26 cellular contexts compared by ENCODE assay signal in genomic region chr7:132168239-132168638, GRCh38.
DNase-seq lines count a peak whose midpoint lies in the region; ATAC-seq, FAIRE-seq and TF ChIP-seq lines count a peak whose summit lies in the region.
"Had no signal": no experiment of that assay in that cellular context is flagged by ENCODE, and none has a peak within 500 bp of the region (broad histone marks: within the 10 kb centered on the region; RNA-seq: fewer than 3 reads in every experiment).

No MANE protein-coding gene starts in this region.

- DNase-seq in H1 (ENCODE audit: low read depth in 1 of 2, low spot score in 2 of 2) (no peak), neuronal stem cell (ENCODE audit: low spot score) (no peak), iPS-NIHi11 (ENCODE audit: low spot score) (no peak)
- no peak for DNase-seq in activated naive CD8-positive, alpha-beta T cell treated with anti-CD3 and anti-CD28 coated beads, Interleukin-2, amount 50 U/mL, for 24 hours
- DNase-seq: 8988T; ACHN; BE2C; C1 segment of cervical spinal cord; CD4-positive, alpha-beta memory T cell; CD4-positive, CD25-positive, alpha-beta regulatory T cell; CD8-positive, alpha-beta memory T cell; COR-L47; DMS 273 treated with DMSO at 0.1 percent for 48 hours; DMS153; DMS53; DMS79; DND-41; EL; GDM1 had no signal

- no peak overlapping the region for H3K27ac Mint-ChIP-seq in activated naive CD8-positive, alpha-beta T cell treated with anti-CD3 and anti-CD28 coated beads, Interleukin-2, amount 50 U/mL, for 24 hours
- H3K27ac Mint-ChIP-seq: CD4-positive, alpha-beta memory T cell; CD4-positive, CD25-positive, alpha-beta regulatory T cell; CD8-positive, alpha-beta memory T cell had no signal

- H2BK120ac ChIP-seq in H1 (replicated peaks; ENCODE audit: low read depth, low read length): no peak overlapping the region
- no peak overlapping the region for H2BK120ac ChIP-seq in neuronal stem cell (ENCODE audit: low read depth, low read length)

- H2AK5ac ChIP-seq in H1 (ENCODE audit: low read depth, low read length) (no peak overlapping the region), neuronal stem cell (ENCODE audit: low read depth, low read length) (peak overlapping the region; percentile 24)

- H3K14ac ChIP-seq in H1 (ENCODE audit: insufficient read length) (no peak overlapping the region), neuronal stem cell (ENCODE audit: low read length) (no peak overlapping the region)

- H4K20me1 ChIP-seq in H1 (replicated peaks in 1 of 2; ENCODE audit: control insufficient read depth in 1 of 2, insufficient read depth in 2 of 2, low read length in 2 of 2): no peaks in the 10 kb centered on the region
- H4K20me1 ChIP-seq: BLaER1 had no signal

- CTCF ChIA-PET in H1 (lab: Charles Lee; ENCODE audit: partially characterized antibody): interaction anchor here (0.7 to 1.7 kb wide), 7 partner anchors 9 to 479 kb away, joined by 3 to 6 read pairs (median 3); no protein-coding TSS in a partner anchor

- H3K27ac ChIP-seq in H1 (ENCODE audit: low read depth, low read length) (no peak overlapping the region), neuronal stem cell (replicated peaks; ENCODE audit: low read length) (no peak overlapping the region)
- H3K27ac ChIP-seq: BLaER1 had no signal

- no peak overlapping the region for H3K4me3 ChIP-seq in H1 (ENCODE audit: extremely low read depth in 1 of 4, insufficient read depth in 2 of 4, low read depth in 3 of 4, low read length in 4 of 4)
- H3K4me3 ChIP-seq in neuronal stem cell (ENCODE audit: low read length in 2 of 2): no peak overlapping the region
- H3K4me3 ChIP-seq: BLaER1, GM12878 had no signal

- no peak overlapping the region for H3K56ac ChIP-seq in H1 (replicated peaks; ENCODE audit: insufficient read length, low read depth, low read length)

- no peak overlapping the region for H3K4me2 ChIP-seq in H1 (ENCODE audit: insufficient read depth in 1 of 2, low read depth in 2 of 2, low read length in 2 of 2)
- H3K4me2 ChIP-seq in neuronal stem cell (ENCODE audit: insufficient read depth, low read length, poor library complexity, severe bottlenecking): no peak overlapping the region
- H3K4me2 ChIP-seq: BLaER1 had no signal

- no peaks in the 10 kb centered on the region for H3K23me2 ChIP-seq in H1 (ENCODE audit: low read depth, low read length)

- H3K36me3 Mint-ChIP-seq in activated naive CD8-positive, alpha-beta T cell treated with anti-CD3 and anti-CD28 coated beads, Interleukin-2, amount 50 U/mL, for 24 hours (ENCODE audit: low read depth): no peaks in the 10 kb centered on the region
- H3K36me3 Mint-ChIP-seq: CD14-positive monocyte; CD4-positive, alpha-beta memory T cell; CD4-positive, CD25-positive, alpha-beta regulatory T cell; CD8-positive, alpha-beta memory T cell had no signal

- FAIRE-seq in H1 (lab: Jason Lieb, UNC): no peak
- FAIRE-seq: A204.1, GM12878, GM12892, GM18507 had no signal

- H3K4ac ChIP-seq in H1 (replicated peaks; ENCODE audit: insufficient read length, low read depth, low read length): no peak overlapping the region
- no peak overlapping the region for H3K4ac ChIP-seq in neuronal stem cell (ENCODE audit: low read length)

- H3K23ac ChIP-seq in H1 (ENCODE audit: insufficient read length) (no peak overlapping the region), neuronal stem cell (ENCODE audit: low read depth, low read length, poor library complexity) (peak overlapping the region; percentile 18)

- H3K9me3 Mint-ChIP-seq in activated naive CD8-positive, alpha-beta T cell treated with anti-CD3 and anti-CD28 coated beads, Interleukin-2, amount 50 U/mL, for 24 hours: no peaks in the 10 kb centered on the region
- H3K9me3 Mint-ChIP-seq: CD4-positive, CD25-positive, alpha-beta regulatory T cell had no signal

- H3K18ac ChIP-seq in H1 (ENCODE audit: extremely low read depth, low read length) (no peak overlapping the region), neuronal stem cell (ENCODE audit: low read length) (peak overlapping the region; percentile 58)

- ATAC-seq in HG03378 (IDR thresholded peaks at IDR 0.05; ENCODE audit: unreplicated experiment): no peak
- no peak for ATAC-seq in activated naive CD8-positive, alpha-beta T cell treated with anti-CD3 and anti-CD28 coated beads, Interleukin-2, amount 50 U/mL, for 24 hours
- ATAC-seq: GM12878 had no signal

- H3K9me3 ChIP-seq in H1 (ENCODE audit: insufficient read depth in 2 of 2, low read depth in 1 of 2, low read length in 1 of 2): no peaks in the 10 kb centered on the region
- H3K9me3 ChIP-seq in neuronal stem cell (replicated peaks in 1 of 2; ENCODE audit: control insufficient read depth in 2 of 2, insufficient read depth in 1 of 2, low read depth in 1 of 2, low read length in 2 of 2): no peaks in the 10 kb centered on the region
- H3K9me3 ChIP-seq: BE2C, BLaER1 had no signal

- H4K91ac ChIP-seq in H1 (replicated peaks; ENCODE audit: insufficient read length, low read length) (peak overlapping the region; percentile 13), neuronal stem cell (ENCODE audit: low read depth, low read length, poor library complexity) (no peak overlapping the region)

- peak overlapping the region; percentile 63; the same call in 1 of the 2 replicates for H2BK15ac ChIP-seq in H1 (ENCODE audit: low read length)
- no peak overlapping the region for H2BK15ac ChIP-seq in neuronal stem cell (ENCODE audit: low read length)

- H3K4me1 ChIP-seq in H1 (replicated peaks in 1 of 4; ENCODE audit: control insufficient read depth in 3 of 4, insufficient read depth in 4 of 4, low read length in 3 of 4): peaks cover 0 to under 1% (median 0%) of the 10 kb centered on the region in 4 experiments; a peak in 2 of 7 replicates
- H3K4me1 ChIP-seq in neuronal stem cell (ENCODE audit: control insufficient read depth in 2 of 2, insufficient read depth in 1 of 2, low read depth in 1 of 2, low read length in 2 of 2): peaks cover 0 to 5% of the 10 kb centered on the region in 2 donors
- H3K4me1 ChIP-seq: BLaER1 had no signal

- H4K8ac ChIP-seq in H1 (ENCODE audit: extremely low read depth, insufficient read depth, low read length) (no peak overlapping the region), neuronal stem cell (ENCODE audit: low read depth, low read length) (no peak overlapping the region)

- peak overlapping the region; percentile 77; the same call in 1 of the 2 replicates for H2BK12ac ChIP-seq in H1 (ENCODE audit: low read depth, low read length)
- no peak overlapping the region for H2BK12ac ChIP-seq in neuronal stem cell (ENCODE audit: low read length)

- H3K27me3 ChIP-seq in H1 (replicated peaks in 1 of 4; ENCODE audit: control insufficient read depth in 3 of 4, extremely low read depth in 1 of 4, insufficient read depth in 3 of 4, low read length in 3 of 4) (no peaks in the 10 kb centered on the region; a peak in 1 of 7 replicates), neuronal stem cell (ENCODE audit: control insufficient read depth in 3 of 3, insufficient read depth in 3 of 3, low read depth in 1 of 3, low read length in 3 of 3) (no peaks in the 10 kb centered on the region)
- H3K27me3 ChIP-seq: BE2C, BLaER1 had no signal

- no peak for TF ChIP-seq RAD21 in H1 (IDR thresholded peaks at IDR 0.05 in 1 of 2, conservative IDR thresholded peaks at IDR 0.05 in 1 of 2; ENCODE audit: low read depth in 2 of 2, low read length in 2 of 2)

- H2BK20ac ChIP-seq in H1 (ENCODE audit: low read length): no peak overlapping the region

- H4K5ac ChIP-seq in H1 (ENCODE audit: insufficient read length, low read depth, low read length): no peak overlapping the region

- H3K4me3 Mint-ChIP-seq in activated naive CD8-positive, alpha-beta T cell treated with anti-CD3 and anti-CD28 coated beads, Interleukin-2, amount 50 U/mL, for 24 hours: no peak overlapping the region
- H3K4me3 Mint-ChIP-seq: CD14-positive monocyte; CD4-positive, alpha-beta memory T cell; CD4-positive, CD25-positive, alpha-beta regulatory T cell; CD8-positive, alpha-beta memory T cell had no signal

- no peak for TF ChIP-seq EP300 in H1 (IDR thresholded peaks at IDR 0.05; ENCODE audit: borderline replicate concordance in 1 of 2, low read depth in 2 of 2, low read length in 2 of 2)

- H3K27me3 Mint-ChIP-seq in activated naive CD8-positive, alpha-beta T cell treated with anti-CD3 and anti-CD28 coated beads, Interleukin-2, amount 50 U/mL, for 24 hours: no peaks in the 10 kb centered on the region

- H3K36me3 ChIP-seq in H1 (ENCODE audit: control insufficient read depth in 2 of 4, insufficient read depth in 4 of 4, low read length in 3 of 4) (no peaks in the 10 kb centered on the region), neuronal stem cell (replicated peaks in 1 of 2; ENCODE audit: control insufficient read depth in 2 of 2, insufficient read depth in 2 of 2, low read length in 2 of 2) (no peaks in the 10 kb centered on the region)
- H3K36me3 ChIP-seq: BLaER1 had no signal

- H2BK5ac ChIP-seq in H1 (ENCODE audit: low read depth, low read length) (no peak overlapping the region), neuronal stem cell (ENCODE audit: low read length) (no peak overlapping the region)

- WGBS in H1 (ENCODE audit: extremely low coverage in 1 of 2, insufficient coverage in 1 of 2, insufficient read length in 1 of 2, insufficient replicate concordance in 2 of 2, low coverage in 1 of 2, low lambda C conversion rate in 2 of 2, missing lambda C conversion rate in 1 of 2), 2 experiments: 95% methylated on average over 17 of the region's 17 CpGs; no CpG with 5 or more reads in 1 of the 2 experiments
- WGBS in neuronal stem cell (ENCODE audit: extremely low coverage in 2 of 2, insufficient read length in 2 of 2, insufficient replicate concordance in 1 of 2), 2 donors: no CpG with 5 or more reads among the region's 17 CpGs

- H3K79me2 ChIP-seq in H1 (ENCODE audit: control insufficient read depth in 1 of 2, insufficient read depth in 2 of 2, low read length in 2 of 2): no peaks in the 10 kb centered on the region

- no peak for TF ChIP-seq POLR2A in H1 (IDR thresholded peaks at IDR 0.05; ENCODE audit: control extremely low read depth in 1 of 2, low read depth in 2 of 2, low read length in 2 of 2)

- H2AFZ ChIP-seq in H1 (ENCODE audit: low read length): no peak overlapping the region
- H2AFZ ChIP-seq in neuronal stem cell (ENCODE audit: low read length): no peak overlapping the region

- no peak for TF ChIP-seq CTCF in H1 (IDR thresholded peaks at IDR 0.05; ENCODE audit: control extremely low read depth in 1 of 3, insufficient read depth in 1 of 3, low read depth in 1 of 3, low read length in 3 of 3)

- no peak overlapping the region for H3K9ac ChIP-seq in H1 (replicated peaks in 1 of 4; ENCODE audit: extremely low read depth in 1 of 4, low read depth in 3 of 4, low read length in 3 of 4)
- H3K9ac ChIP-seq in neuronal stem cell (ENCODE audit: low read depth, low read length, poor library complexity): no peak overlapping the region
- H3K9ac ChIP-seq: BLaER1 had no signal

- no peaks in the 10 kb centered on the region for H3K4me1 Mint-ChIP-seq in activated naive CD8-positive, alpha-beta T cell treated with anti-CD3 and anti-CD28 coated beads, Interleukin-2, amount 50 U/mL, for 24 hours
- H3K4me1 Mint-ChIP-seq: CD14-positive monocyte; CD4-positive, alpha-beta memory T cell; CD4-positive, CD25-positive, alpha-beta regulatory T cell; CD8-positive, alpha-beta memory T cell had no signal

- H3K79me1 ChIP-seq in H1 (ENCODE audit: low read depth, low read length) (no peaks in the 10 kb centered on the region; the same call in 1 of the 2 replicates), neuronal stem cell (ENCODE audit: low read depth, low read length) (no peaks in the 10 kb centered on the region)

- POLR2A ChIA-PET in H1 (lab: Charles Lee; ENCODE audit: partially characterized antibody): interaction anchor here (1.2 kb wide), 1 partner anchor 12 kb away, joined by 3 read pairs; no protein-coding TSS in a partner anchor
